18 cellular contexts compared by ENCODE assay signal in genomic region chr2:153416071-153416470, GRCh38.
"Had no signal": no experiment of that assay in that cellular context is flagged by ENCODE, and none has a peak within 500 bp of the region (broad histone marks: within the 10 kb centered on the region; RNA-seq: fewer than 3 reads in every experiment).

No MANE protein-coding gene starts in this region.

- ATAC-seq: activated T-cell treated with anti-CD3 and anti-CD28 coated beads, Interleukin-2, amount 50 U/mL, for 4 hours; left cardiac atrium; naive thymus-derived CD8-positive, alpha-beta T cell; psoas muscle; right lobe of liver had no signal

- H3K4me3 ChIP-seq: cardiac muscle cell, ovary, psoas muscle, right lobe of liver, spleen had no signal

- FAIRE-seq: islet of Langerhans had no signal

- DNase-seq: activated CD4-positive, alpha-beta T cell treated with anti-CD3 and anti-CD28 coated beads, Interleukin-2, amount 10 ng/mL, durations not matched to agents 7 days and 5 days; activated CD8-positive, alpha-beta memory T cell treated with anti-CD3 and anti-CD28 coated beads, Interleukin-2, amount 50 U/mL, for 4 hours; activated naive CD4-positive, alpha-beta T cell treated with anti-CD3 and anti-CD28 coated beads for 36 hours; activated T-cell treated with anti-CD3 and anti-CD28 coated beads, Interleukin-2, amount 50 U/mL, for 4 hours; dermis blood vessel endothelial cell; effector memory CD4-positive, alpha-beta T cell; hippocampal formation; left cardiac atrium; mesendoderm; naive thymus-derived CD8-positive, alpha-beta T cell; ovary; psoas muscle; right lobe of liver; spleen; stimulated activated naive CD4-positive, alpha-beta T cell; T1000 had no signal
